25 cellular contexts compared by ENCODE assay signal in the genomic region with DNA sequence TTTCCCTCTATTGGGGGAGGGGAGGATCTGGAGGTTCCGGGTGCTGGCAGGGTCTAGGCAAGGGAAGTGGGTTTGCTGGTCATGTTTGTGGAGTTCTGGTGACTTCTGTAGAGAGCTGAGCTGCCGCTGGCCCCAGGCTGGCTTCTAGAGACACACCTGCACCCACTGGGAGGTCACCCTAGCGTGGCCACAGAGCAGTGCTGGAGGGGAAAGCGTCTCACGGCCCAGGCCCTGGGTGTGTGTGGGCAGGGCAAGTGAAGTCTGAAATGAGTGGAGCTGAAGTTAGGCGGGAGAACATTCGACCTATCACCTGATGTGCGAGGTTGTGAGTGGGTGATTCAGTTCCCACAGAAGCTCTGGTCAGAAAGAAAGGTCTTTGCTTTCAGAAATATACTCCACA. TPM values are rescaled to one million over a fixed set of nuclear protein-coding genes. Genes with fewer than 3 reads are reported as not detected.
DNase-seq lines count a peak whose midpoint lies in the region; ATAC-seq and TF ChIP-seq lines count a peak whose summit lies in the region.
"Had no signal": no experiment of that assay in that cellular context is flagged by ENCODE, and none has a peak within 500 bp of the region (broad histone marks: within the 10 kb centered on the region; RNA-seq: fewer than 3 reads in every experiment).

No MANE protein-coding gene starts in this region.

- no peaks in the 10 kb centered on the region for H3K79me2 ChIP-seq in osteoblast (ENCODE audit: insufficient read depth, low read length)

- no peaks in the 10 kb centered on the region for H3K36me3 ChIP-seq in osteoblast (ENCODE audit: insufficient read depth, low read length)
- H3K36me3 ChIP-seq: thoracic aorta, WERI-Rb-1 had no signal

- peak; percentile 35 for DNase-seq in GM12864 (ENCODE audit: low read depth)
- DNase-seq in UCSD-AML1 (lab: John Stamatoyannopoulos, UW; ENCODE audit: unreplicated experiment): peak; percentile 28
- DNase-seq in osteoblast (ENCODE audit: insufficient read length, low spot score, missing footprints): peak; percentile 31
- DNase-seq in NCI-H226: no peak
- DNase-seq in H4 (ENCODE audit: low spot score): no peak
- no peak for DNase-seq in DMS79 (lab: John Stamatoyannopoulos, UW)
- DNase-seq: activated CD8-positive, alpha-beta T cell treated with anti-CD3 and anti-CD28 coated beads for 36 hours; activated effector memory CD4-positive, alpha-beta T cell treated with anti-CD3 and anti-CD28 coated beads, Interleukin-2, amount 50 U/mL, for 16 hours; body of pancreas; effector CD4-positive, alpha-beta T cell; EL; NCI-H1105 treated with DMSO at 0.1 percent for 48 hours; NCI-H2029; NCI-H345; NCI-H774; OCI-M1; WERI-Rb-1 had no signal

- no peaks in the 10 kb centered on the region for H4K20me1 ChIP-seq in osteoblast (ENCODE audit: insufficient read depth, low read length)

- H3K9me3 ChIP-seq in osteoblast (ENCODE audit: low read depth, low read length): peaks cover 4% of the 10 kb centered on the region
- H3K9me3 ChIP-seq: body of pancreas, thoracic aorta had no signal

- peak; percentile 39 for ATAC-seq in GM18868 (IDR thresholded peaks at IDR 0.05; ENCODE audit: unreplicated experiment)
- ATAC-seq: activated CD8-positive, alpha-beta T cell treated with anti-CD3 and anti-CD28 coated beads for 36 hours; body of pancreas; HCT116; Right ventricle myocardium inferior had no signal

- H3K27me3 ChIP-seq in osteoblast (ENCODE audit: insufficient read depth, low read length): peaks cover 41% of the 10 kb centered on the region
- H3K27me3 ChIP-seq: body of pancreas had no signal

- TF ChIP-seq CTCF in GM12864 (IDR thresholded peaks at IDR 0.05; ENCODE audit: low read depth, low read length, missing control alignments) (no peak), osteoblast (IDR thresholded peaks at IDR 0.05; ENCODE audit: extremely low read depth, low read depth, low read length) (no peak)

- H3K4me3 ChIP-seq in GM12864 (ENCODE audit: low read depth, low read length): no peak overlapping the region
- H3K4me3 ChIP-seq in osteoblast (ENCODE audit: insufficient read depth, low read length): no peak overlapping the region
- H3K4me3 ChIP-seq: body of pancreas, thoracic aorta had no signal

- H3K4me2 ChIP-seq in osteoblast (ENCODE audit: insufficient read depth, low read length): no peak overlapping the region

- H3K4me1 ChIP-seq in osteoblast (ENCODE audit: insufficient read depth, low read length): no peaks in the 10 kb centered on the region

- no peak overlapping the region for H3K27ac ChIP-seq in osteoblast (ENCODE audit: low read depth, low read length)
- H3K27ac ChIP-seq: body of pancreas, thoracic aorta, WERI-Rb-1 had no signal

- H2AFZ ChIP-seq in osteoblast (ENCODE audit: low read length): no peak overlapping the region

RNA-seq across cellular contexts. Expression of gene SMIM38, which starts 27.9 kb away (rescaled TPM):
- under 0.01 and 0.29 TPM in 2 replicates for total RNA-seq in osteoblast
- not detected in 2 replicates for total RNA-seq in H4 (2014; rRNA removed; shearing (Covaris generic))
- total RNA-seq: epithelial cell of proximal tubule, HT-29, kidney epithelial cell, M059J had no signal

Comparison
In these comparisons a context has a peak if more than half of its experiments do, and no peak if none do; other contexts are left out.
1. DNase-seq: peak in GM12864 (single experiment), UCSD-AML1 (single experiment) and osteoblast (single experiment); none in NCI-H226 (single experiment), H4 (single experiment) and DMS79 (single experiment).